ENCODE assay signal across 2 cellular contexts in the genomic region with DNA sequence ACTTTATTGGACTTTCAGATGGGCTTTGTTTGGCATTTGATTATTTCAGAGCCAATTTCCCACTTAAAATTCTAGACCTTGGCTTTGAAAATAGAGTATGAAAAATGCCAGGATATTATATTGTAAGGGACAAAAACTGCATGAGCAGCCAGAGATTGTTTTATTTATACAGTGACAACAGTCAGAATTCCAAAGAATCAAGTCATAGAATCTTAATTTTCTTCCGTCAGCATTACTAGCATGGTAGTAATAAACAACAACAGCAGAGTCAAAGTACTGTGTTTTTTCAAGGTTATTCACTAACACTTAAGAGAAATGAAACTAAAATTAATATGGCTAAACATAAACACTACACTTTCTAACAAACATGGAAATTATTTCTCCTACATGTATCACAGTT.
TF ChIP-seq lines count a peak whose summit lies in the region.

No MANE protein-coding gene starts in this region.

TF ChIP-seq in SK-N-SH treated with all-trans-retinoic acid at 6 μM for 48 hours, 23 proteins besides CTCF, POLR2A, EP300 and RAD21 (continued from another document):
- TF ChIP-seq CSDC2 (CRISPR knock-in tag; IDR thresholded peaks at IDR 0.05) (no peak), PPARA (CRISPR knock-in tag; IDR thresholded peaks at IDR 0.05; ENCODE audit: borderline replicate concordance) (no peak), RARB (CRISPR knock-in tag; IDR thresholded peaks at IDR 0.05) (no peak), TCF4 (CRISPR knock-in tag; IDR thresholded peaks at IDR 0.05; ENCODE audit: borderline replicate concordance) (no peak), ARNTL (CRISPR knock-in tag; IDR thresholded peaks at IDR 0.05; ENCODE audit: borderline replicate concordance, low read depth) (no peak), ZNF8 (CRISPR knock-in tag; IDR thresholded peaks at IDR 0.05) (no peak), ZFP3 (CRISPR knock-in tag; IDR thresholded peaks at IDR 0.05) (no peak), OSR1 (CRISPR knock-in tag; IDR thresholded peaks at IDR 0.05) (no peak), ISL1 (CRISPR knock-in tag; IDR thresholded peaks at IDR 0.05) (no peak), TOX (CRISPR knock-in tag; IDR thresholded peaks at IDR 0.05; ENCODE audit: borderline replicate concordance) (no peak)
- TF ChIP-seq, protein P1, sequence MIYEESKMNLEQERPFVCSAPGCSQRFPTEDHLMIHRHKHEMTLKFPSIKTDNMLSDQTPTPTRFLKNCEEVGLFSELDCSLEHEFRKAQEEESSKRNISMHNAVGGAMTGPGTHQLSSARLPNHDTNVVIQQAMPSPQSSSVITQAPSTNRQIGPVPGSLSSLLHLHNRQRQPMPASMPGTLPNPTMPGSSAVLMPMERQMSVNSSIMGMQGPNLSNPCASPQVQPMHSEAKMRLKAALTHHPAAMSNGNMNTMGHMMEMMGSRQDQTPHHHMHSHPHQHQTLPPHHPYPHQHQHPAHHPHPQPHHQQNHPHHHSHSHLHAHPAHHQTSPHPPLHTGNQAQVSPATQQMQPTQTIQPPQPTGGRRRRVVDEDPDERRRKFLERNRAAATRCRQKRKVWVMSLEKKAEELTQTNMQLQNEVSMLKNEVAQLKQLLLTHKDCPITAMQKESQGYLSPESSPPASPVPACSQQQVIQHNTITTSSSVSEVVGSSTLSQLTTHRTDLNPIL (CRISPR knock-in tag; IDR thresholded peaks at IDR 0.05; ENCODE audit: low read depth) = no peak
- TF ChIP-seq, protein P2, sequence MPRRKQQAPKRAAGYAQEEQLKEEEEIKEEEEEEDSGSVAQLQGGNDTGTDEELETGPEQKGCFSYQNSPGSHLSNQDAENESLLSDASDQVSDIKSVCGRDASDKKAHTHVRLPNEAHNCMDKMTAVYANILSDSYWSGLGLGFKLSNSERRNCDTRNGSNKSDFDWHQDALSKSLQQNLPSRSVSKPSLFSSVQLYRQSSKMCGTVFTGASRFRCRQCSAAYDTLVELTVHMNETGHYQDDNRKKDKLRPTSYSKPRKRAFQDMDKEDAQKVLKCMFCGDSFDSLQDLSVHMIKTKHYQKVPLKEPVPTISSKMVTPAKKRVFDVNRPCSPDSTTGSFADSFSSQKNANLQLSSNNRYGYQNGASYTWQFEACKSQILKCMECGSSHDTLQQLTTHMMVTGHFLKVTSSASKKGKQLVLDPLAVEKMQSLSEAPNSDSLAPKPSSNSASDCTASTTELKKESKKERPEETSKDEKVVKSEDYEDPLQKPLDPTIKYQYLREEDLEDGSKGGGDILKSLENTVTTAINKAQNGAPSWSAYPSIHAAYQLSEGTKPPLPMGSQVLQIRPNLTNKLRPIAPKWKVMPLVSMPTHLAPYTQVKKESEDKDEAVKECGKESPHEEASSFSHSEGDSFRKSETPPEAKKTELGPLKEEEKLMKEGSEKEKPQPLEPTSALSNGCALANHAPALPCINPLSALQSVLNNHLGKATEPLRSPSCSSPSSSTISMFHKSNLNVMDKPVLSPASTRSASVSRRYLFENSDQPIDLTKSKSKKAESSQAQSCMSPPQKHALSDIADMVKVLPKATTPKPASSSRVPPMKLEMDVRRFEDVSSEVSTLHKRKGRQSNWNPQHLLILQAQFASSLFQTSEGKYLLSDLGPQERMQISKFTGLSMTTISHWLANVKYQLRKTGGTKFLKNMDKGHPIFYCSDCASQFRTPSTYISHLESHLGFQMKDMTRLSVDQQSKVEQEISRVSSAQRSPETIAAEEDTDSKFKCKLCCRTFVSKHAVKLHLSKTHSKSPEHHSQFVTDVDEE (CRISPR knock-in tag; IDR thresholded peaks at IDR 0.05) = no peak
- TF ChIP-seq, protein P3, sequence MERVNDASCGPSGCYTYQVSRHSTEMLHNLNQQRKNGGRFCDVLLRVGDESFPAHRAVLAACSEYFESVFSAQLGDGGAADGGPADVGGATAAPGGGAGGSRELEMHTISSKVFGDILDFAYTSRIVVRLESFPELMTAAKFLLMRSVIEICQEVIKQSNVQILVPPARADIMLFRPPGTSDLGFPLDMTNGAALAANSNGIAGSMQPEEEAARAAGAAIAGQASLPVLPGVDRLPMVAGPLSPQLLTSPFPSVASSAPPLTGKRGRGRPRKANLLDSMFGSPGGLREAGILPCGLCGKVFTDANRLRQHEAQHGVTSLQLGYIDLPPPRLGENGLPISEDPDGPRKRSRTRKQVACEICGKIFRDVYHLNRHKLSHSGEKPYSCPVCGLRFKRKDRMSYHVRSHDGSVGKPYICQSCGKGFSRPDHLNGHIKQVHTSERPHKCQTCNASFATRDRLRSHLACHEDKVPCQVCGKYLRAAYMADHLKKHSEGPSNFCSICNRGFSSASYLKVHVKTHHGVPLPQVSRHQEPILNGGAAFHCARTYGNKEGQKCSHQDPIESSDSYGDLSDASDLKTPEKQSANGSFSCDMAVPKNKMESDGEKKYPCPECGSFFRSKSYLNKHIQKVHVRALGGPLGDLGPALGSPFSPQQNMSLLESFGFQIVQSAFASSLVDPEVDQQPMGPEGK (CRISPR knock-in tag; IDR thresholded peaks at IDR 0.05; ENCODE audit: borderline replicate concordance) = no peak

TF ChIP-seq in SK-N-SH, 30 proteins besides CTCF, POLR2A, EP300 and RAD21 (continued from another document):
- TF ChIP-seq, protein P4, sequence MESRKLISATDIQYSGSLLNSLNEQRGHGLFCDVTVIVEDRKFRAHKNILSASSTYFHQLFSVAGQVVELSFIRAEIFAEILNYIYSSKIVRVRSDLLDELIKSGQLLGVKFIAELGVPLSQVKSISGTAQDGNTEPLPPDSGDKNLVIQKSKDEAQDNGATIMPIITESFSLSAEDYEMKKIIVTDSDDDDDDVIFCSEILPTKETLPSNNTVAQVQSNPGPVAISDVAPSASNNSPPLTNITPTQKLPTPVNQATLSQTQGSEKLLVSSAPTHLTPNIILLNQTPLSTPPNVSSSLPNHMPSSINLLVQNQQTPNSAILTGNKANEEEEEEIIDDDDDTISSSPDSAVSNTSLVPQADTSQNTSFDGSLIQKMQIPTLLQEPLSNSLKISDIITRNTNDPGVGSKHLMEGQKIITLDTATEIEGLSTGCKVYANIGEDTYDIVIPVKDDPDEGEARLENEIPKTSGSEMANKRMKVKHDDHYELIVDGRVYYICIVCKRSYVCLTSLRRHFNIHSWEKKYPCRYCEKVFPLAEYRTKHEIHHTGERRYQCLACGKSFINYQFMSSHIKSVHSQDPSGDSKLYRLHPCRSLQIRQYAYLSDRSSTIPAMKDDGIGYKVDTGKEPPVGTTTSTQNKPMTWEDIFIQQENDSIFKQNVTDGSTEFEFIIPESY (IDR thresholded peaks at IDR 0.05; ENCODE audit: borderline replicate concordance, low read depth) = no peak
- TF ChIP-seq RCOR1 (IDR thresholded peaks at IDR 0.05; ENCODE audit: low read length) (no peak), TAF1 (IDR thresholded peaks at IDR 0.05; ENCODE audit: borderline replicate concordance, low read depth, low read length) (no peak), RXRA (IDR thresholded peaks at IDR 0.05; ENCODE audit: borderline replicate concordance, low read depth) (no peak), NFIC (IDR thresholded peaks at IDR 0.05; ENCODE audit: borderline replicate concordance) (no peak), EZH2phosphoT487 (IDR thresholded peaks at IDR 0.05; ENCODE audit: borderline replicate concordance, low read depth) (no peak), TCF12 (IDR thresholded peaks at IDR 0.05) (no peak), YY1 (IDR thresholded peaks at IDR 0.05; ENCODE audit: low read depth) (no peak), FOXJ3 (CRISPR knock-in tag; IDR thresholded peaks at IDR 0.05) (no peak)
- TF ChIP-seq, protein P5, sequence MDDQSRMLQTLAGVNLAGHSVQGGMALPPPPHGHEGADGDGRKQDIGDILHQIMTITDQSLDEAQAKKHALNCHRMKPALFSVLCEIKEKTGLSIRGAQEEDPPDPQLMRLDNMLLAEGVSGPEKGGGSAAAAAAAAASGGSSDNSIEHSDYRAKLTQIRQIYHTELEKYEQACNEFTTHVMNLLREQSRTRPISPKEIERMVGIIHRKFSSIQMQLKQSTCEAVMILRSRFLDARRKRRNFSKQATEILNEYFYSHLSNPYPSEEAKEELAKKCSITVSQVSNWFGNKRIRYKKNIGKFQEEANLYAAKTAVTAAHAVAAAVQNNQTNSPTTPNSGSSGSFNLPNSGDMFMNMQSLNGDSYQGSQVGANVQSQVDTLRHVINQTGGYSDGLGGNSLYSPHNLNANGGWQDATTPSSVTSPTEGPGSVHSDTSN (IDR thresholded peaks at IDR 0.05) = no peak
- TF ChIP-seq, protein P6, sequence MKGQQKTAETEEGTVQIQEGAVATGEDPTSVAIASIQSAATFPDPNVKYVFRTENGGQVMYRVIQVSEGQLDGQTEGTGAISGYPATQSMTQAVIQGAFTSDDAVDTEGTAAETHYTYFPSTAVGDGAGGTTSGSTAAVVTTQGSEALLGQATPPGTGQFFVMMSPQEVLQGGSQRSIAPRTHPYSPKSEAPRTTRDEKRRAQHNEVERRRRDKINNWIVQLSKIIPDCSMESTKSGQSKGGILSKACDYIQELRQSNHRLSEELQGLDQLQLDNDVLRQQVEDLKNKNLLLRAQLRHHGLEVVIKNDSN (IDR thresholded peaks at IDR 0.05; ENCODE audit: borderline replicate concordance, low read depth) = no peak
